12 cellular contexts compared by ENCODE assay signal in genomic region chr3:106275592-106275991, GRCh38.
DNase-seq lines count a peak whose midpoint lies in the region; ATAC-seq and TF ChIP-seq lines count a peak whose summit lies in the region.
"Had no signal": no experiment of that assay in that cellular context is flagged by ENCODE, and none has a peak within 500 bp of the region (broad histone marks: within the 10 kb centered on the region; RNA-seq: fewer than 3 reads in every experiment).

No MANE protein-coding gene starts in this region.

- H3K27me3 Mint-ChIP-seq in activated CD8-positive, alpha-beta T cell treated with anti-CD3 and anti-CD28 coated beads for 36 hours = no peaks in the 10 kb centered on the region
- no peaks in the 10 kb centered on the region for H3K27me3 Mint-ChIP-seq in activated CD8-positive, alpha-beta T cell treated with anti-CD3 and anti-CD28 coated beads, Interleukin-2, amount 10 ng/mL, durations not matched to agents 7 days and 5 days (ENCODE audit: low read depth)
- no peaks in the 10 kb centered on the region for H3K27me3 Mint-ChIP-seq in activated T-helper 17 cell treated with anti-CD3 and anti-CD28 coated beads, Interleukin-2, amount 50 U/mL, for 72 hours
- no peaks in the 10 kb centered on the region for H3K27me3 Mint-ChIP-seq in activated naive CD8-positive, alpha-beta T cell treated with anti-CD3 and anti-CD28 coated beads, Interleukin-2, amount 50 U/mL, for 24 hours
- H3K27me3 Mint-ChIP-seq in activated T-cell treated with anti-CD3 and anti-CD28 coated beads, Interleukin-2, amount 50 U/mL, for 72 hours (ENCODE audit: low read depth) = no peaks in the 10 kb centered on the region

- POLR2A ChIA-PET in activated CD8-positive, alpha-beta T cell treated with anti-CD3 and anti-CD28 coated beads for 36 hours (lab: Charles Lee) = no interaction called here
- POLR2A ChIA-PET in activated CD8-positive, alpha-beta T cell treated with anti-CD3 and anti-CD28 coated beads, Interleukin-2, amount 10 ng/mL, durations not matched to agents 7 days and 5 days (lab: Charles Lee) = no interaction called here

- intact Hi-C loops in activated CD8-positive, alpha-beta T cell treated with anti-CD3 and anti-CD28 coated beads for 36 hours (cut with micrococcal nuclease) = no loop called here
- intact Hi-C loops in Right ventricle myocardium superior (cut with DNase I) = no loop called here
- intact Hi-C loops in sciatic nerve (cut with DNase I) = no loop called here

- H3K36me3 Mint-ChIP-seq in activated CD8-positive, alpha-beta T cell treated with anti-CD3 and anti-CD28 coated beads for 36 hours (ENCODE audit: low read depth) = peaks cover 10% of the 10 kb centered on the region
- H3K36me3 Mint-ChIP-seq in activated CD8-positive, alpha-beta T cell treated with anti-CD3 and anti-CD28 coated beads, Interleukin-2, amount 10 ng/mL, durations not matched to agents 7 days and 5 days (ENCODE audit: low read depth) = peaks cover 15% of the 10 kb centered on the region
- no peaks in the 10 kb centered on the region for H3K36me3 Mint-ChIP-seq in activated T-helper 17 cell treated with anti-CD3 and anti-CD28 coated beads, Interleukin-2, amount 50 U/mL, for 72 hours (ENCODE audit: low read depth)
- peaks cover 18% of the 10 kb centered on the region for H3K36me3 Mint-ChIP-seq in activated naive CD8-positive, alpha-beta T cell treated with anti-CD3 and anti-CD28 coated beads, Interleukin-2, amount 50 U/mL, for 24 hours (ENCODE audit: low read depth)
- H3K36me3 Mint-ChIP-seq in activated T-cell treated with anti-CD3 and anti-CD28 coated beads, Interleukin-2, amount 50 U/mL, for 72 hours (ENCODE audit: insufficient read depth in 2 of 2) = peaks cover 5 to 27% of the 10 kb centered on the region in 2 donors
- H3K36me3 Mint-ChIP-seq: CD4-positive, CD25-positive, alpha-beta regulatory T cell had no signal

- H3K4me1 Mint-ChIP-seq in activated CD8-positive, alpha-beta T cell treated with anti-CD3 and anti-CD28 coated beads for 36 hours (ENCODE audit: low read depth) = peaks cover 25% of the 10 kb centered on the region
- H3K4me1 Mint-ChIP-seq in activated CD8-positive, alpha-beta T cell treated with anti-CD3 and anti-CD28 coated beads, Interleukin-2, amount 10 ng/mL, durations not matched to agents 7 days and 5 days (ENCODE audit: low read depth) = peaks cover 23% of the 10 kb centered on the region
- peaks cover 4% of the 10 kb centered on the region for H3K4me1 Mint-ChIP-seq in activated T-helper 17 cell treated with anti-CD3 and anti-CD28 coated beads, Interleukin-2, amount 50 U/mL, for 72 hours
- H3K4me1 Mint-ChIP-seq in activated naive CD8-positive, alpha-beta T cell treated with anti-CD3 and anti-CD28 coated beads, Interleukin-2, amount 50 U/mL, for 24 hours = peaks cover 27% of the 10 kb centered on the region
- peaks cover 31% of the 10 kb centered on the region for H3K4me1 Mint-ChIP-seq in activated T-cell treated with anti-CD3 and anti-CD28 coated beads, Interleukin-2, amount 50 U/mL, for 72 hours (ENCODE audit: low read depth)

- peak; percentile 40 for DNase-seq in activated CD8-positive, alpha-beta T cell treated with anti-CD3 and anti-CD28 coated beads for 36 hours
- DNase-seq in activated CD8-positive, alpha-beta T cell treated with anti-CD3 and anti-CD28 coated beads, Interleukin-2, amount 10 ng/mL, durations not matched to agents 7 days and 5 days = no peak
- no peak for DNase-seq in activated naive CD8-positive, alpha-beta T cell treated with anti-CD3 and anti-CD28 coated beads, Interleukin-2, amount 50 U/mL, for 24 hours
- DNase-seq in renal cortical epithelial cell (ENCODE audit: low read depth) (peak; percentile 54), Right ventricle myocardium superior (no peak), sciatic nerve (ENCODE audit: low spot score) (no peak)
- no peak for DNase-seq in activated T-cell treated with anti-CD3 and anti-CD28 coated beads, Interleukin-2, amount 50 U/mL, for 72 hours
- DNase-seq: ACHN; CD4-positive, CD25-positive, alpha-beta regulatory T cell; DMS53; GF-D8 had no signal

- H3K4me3 Mint-ChIP-seq in activated CD8-positive, alpha-beta T cell treated with anti-CD3 and anti-CD28 coated beads for 36 hours = no peak overlapping the region
- H3K4me3 Mint-ChIP-seq in activated CD8-positive, alpha-beta T cell treated with anti-CD3 and anti-CD28 coated beads, Interleukin-2, amount 10 ng/mL, durations not matched to agents 7 days and 5 days = no peak overlapping the region
- no peak overlapping the region for H3K4me3 Mint-ChIP-seq in activated T-helper 17 cell treated with anti-CD3 and anti-CD28 coated beads, Interleukin-2, amount 50 U/mL, for 72 hours
- H3K4me3 Mint-ChIP-seq in activated naive CD8-positive, alpha-beta T cell treated with anti-CD3 and anti-CD28 coated beads, Interleukin-2, amount 50 U/mL, for 24 hours = no peak overlapping the region
- no peak overlapping the region for H3K4me3 Mint-ChIP-seq in activated T-cell treated with anti-CD3 and anti-CD28 coated beads, Interleukin-2, amount 50 U/mL, for 72 hours
- H3K4me3 Mint-ChIP-seq: CD4-positive, CD25-positive, alpha-beta regulatory T cell had no signal

- H3K27ac Mint-ChIP-seq in activated CD8-positive, alpha-beta T cell treated with anti-CD3 and anti-CD28 coated beads for 36 hours = peak overlapping the region; percentile 41
- no peak overlapping the region for H3K27ac Mint-ChIP-seq in activated CD8-positive, alpha-beta T cell treated with anti-CD3 and anti-CD28 coated beads, Interleukin-2, amount 10 ng/mL, durations not matched to agents 7 days and 5 days
- peak overlapping the region; percentile 6 for H3K27ac Mint-ChIP-seq in activated T-helper 17 cell treated with anti-CD3 and anti-CD28 coated beads, Interleukin-2, amount 50 U/mL, for 72 hours
- H3K27ac Mint-ChIP-seq in activated naive CD8-positive, alpha-beta T cell treated with anti-CD3 and anti-CD28 coated beads, Interleukin-2, amount 50 U/mL, for 24 hours = peak overlapping the region; percentile 3
- H3K27ac Mint-ChIP-seq in activated T-cell treated with anti-CD3 and anti-CD28 coated beads, Interleukin-2, amount 50 U/mL, for 72 hours = no peak overlapping the region
- H3K27ac Mint-ChIP-seq: CD4-positive, CD25-positive, alpha-beta regulatory T cell had no signal

- no peak for TF ChIP-seq CTCF in activated CD8-positive, alpha-beta T cell treated with anti-CD3 and anti-CD28 coated beads for 36 hours (IDR thresholded peaks at IDR 0.05)

- CTCF ChIA-PET in activated CD8-positive, alpha-beta T cell treated with anti-CD3 and anti-CD28 coated beads for 36 hours (lab: Charles Lee) = no interaction called here
- CTCF ChIA-PET in activated CD8-positive, alpha-beta T cell treated with anti-CD3 and anti-CD28 coated beads, Interleukin-2, amount 10 ng/mL, durations not matched to agents 7 days and 5 days (lab: Charles Lee) = no interaction called here

- peaks cover 22% of the 10 kb centered on the region for H3K9me3 Mint-ChIP-seq in activated CD8-positive, alpha-beta T cell treated with anti-CD3 and anti-CD28 coated beads for 36 hours
- peaks cover 26% of the 10 kb centered on the region for H3K9me3 Mint-ChIP-seq in activated CD8-positive, alpha-beta T cell treated with anti-CD3 and anti-CD28 coated beads, Interleukin-2, amount 10 ng/mL, durations not matched to agents 7 days and 5 days (ENCODE audit: insufficient read depth)
- peaks cover 11% of the 10 kb centered on the region for H3K9me3 Mint-ChIP-seq in activated T-helper 17 cell treated with anti-CD3 and anti-CD28 coated beads, Interleukin-2, amount 50 U/mL, for 72 hours
- H3K9me3 Mint-ChIP-seq in activated naive CD8-positive, alpha-beta T cell treated with anti-CD3 and anti-CD28 coated beads, Interleukin-2, amount 50 U/mL, for 24 hours = peaks cover 39% of the 10 kb centered on the region
- peaks cover 12 to 21% of the 10 kb centered on the region in 2 donors for H3K9me3 Mint-ChIP-seq in activated T-cell treated with anti-CD3 and anti-CD28 coated beads, Interleukin-2, amount 50 U/mL, for 72 hours

- ATAC-seq in activated CD8-positive, alpha-beta T cell treated with anti-CD3 and anti-CD28 coated beads for 36 hours = peak; percentile 58
- no peak for ATAC-seq in activated CD8-positive, alpha-beta T cell treated with anti-CD3 and anti-CD28 coated beads, Interleukin-2, amount 10 ng/mL, durations not matched to agents 7 days and 5 days
- peak; percentile 76 for ATAC-seq in activated T-helper 17 cell treated with anti-CD3 and anti-CD28 coated beads, Interleukin-2, amount 50 U/mL, for 72 hours (replicated peaks)
- peak; percentile 41 for ATAC-seq in activated naive CD8-positive, alpha-beta T cell treated with anti-CD3 and anti-CD28 coated beads, Interleukin-2, amount 50 U/mL, for 24 hours
- ATAC-seq in Right ventricle myocardium superior (ENCODE audit: poor library complexity) = no peak
- ATAC-seq in sciatic nerve = no peak
- no peak for ATAC-seq in activated T-cell treated with anti-CD3 and anti-CD28 coated beads, Interleukin-2, amount 50 U/mL, for 72 hours (replicated peaks in 1 of 2)

Comparison
In these comparisons a context has a peak if more than half of its experiments do, and no peak if none do; other contexts are left out.
1. ATAC-seq: peak in activated CD8-positive, alpha-beta T cell treated with anti-CD3 and anti-CD28 coated beads for 36 hours (single experiment), activated T-helper 17 cell treated with anti-CD3 and anti-CD28 coated beads, Interleukin-2, amount 50 U/mL, for 72 hours (single experiment) and activated naive CD8-positive, alpha-beta T cell treated with anti-CD3 and anti-CD28 coated beads, Interleukin-2, amount 50 U/mL, for 24 hours (single experiment); none in activated CD8-positive, alpha-beta T cell treated with anti-CD3 and anti-CD28 coated beads, Interleukin-2, amount 10 ng/mL, durations not matched to agents 7 days and 5 days (single experiment), Right ventricle myocardium superior (single experiment), sciatic nerve (single experiment) and activated T-cell treated with anti-CD3 and anti-CD28 coated beads, Interleukin-2, amount 50 U/mL, for 72 hours (0 of 2).
2. DNase-seq: peak in activated CD8-positive, alpha-beta T cell treated with anti-CD3 and anti-CD28 coated beads for 36 hours (single experiment) and renal cortical epithelial cell (single experiment); none in activated CD8-positive, alpha-beta T cell treated with anti-CD3 and anti-CD28 coated beads, Interleukin-2, amount 10 ng/mL, durations not matched to agents 7 days and 5 days (single experiment), activated naive CD8-positive, alpha-beta T cell treated with anti-CD3 and anti-CD28 coated beads, Interleukin-2, amount 50 U/mL, for 24 hours (single experiment), Right ventricle myocardium superior (single experiment), sciatic nerve (single experiment) and activated T-cell treated with anti-CD3 and anti-CD28 coated beads, Interleukin-2, amount 50 U/mL, for 72 hours (0 of 2).
3. H3K27ac Mint-ChIP-seq: peak in activated CD8-positive, alpha-beta T cell treated with anti-CD3 and anti-CD28 coated beads for 36 hours (single experiment), activated T-helper 17 cell treated with anti-CD3 and anti-CD28 coated beads, Interleukin-2, amount 50 U/mL, for 72 hours (single experiment) and activated naive CD8-positive, alpha-beta T cell treated with anti-CD3 and anti-CD28 coated beads, Interleukin-2, amount 50 U/mL, for 24 hours (single experiment); none in activated CD8-positive, alpha-beta T cell treated with anti-CD3 and anti-CD28 coated beads, Interleukin-2, amount 10 ng/mL, durations not matched to agents 7 days and 5 days (single experiment) and activated T-cell treated with anti-CD3 and anti-CD28 coated beads, Interleukin-2, amount 50 U/mL, for 72 hours (single experiment).